1 cellular context compared by ENCODE assay signal in the genomic region with DNA sequence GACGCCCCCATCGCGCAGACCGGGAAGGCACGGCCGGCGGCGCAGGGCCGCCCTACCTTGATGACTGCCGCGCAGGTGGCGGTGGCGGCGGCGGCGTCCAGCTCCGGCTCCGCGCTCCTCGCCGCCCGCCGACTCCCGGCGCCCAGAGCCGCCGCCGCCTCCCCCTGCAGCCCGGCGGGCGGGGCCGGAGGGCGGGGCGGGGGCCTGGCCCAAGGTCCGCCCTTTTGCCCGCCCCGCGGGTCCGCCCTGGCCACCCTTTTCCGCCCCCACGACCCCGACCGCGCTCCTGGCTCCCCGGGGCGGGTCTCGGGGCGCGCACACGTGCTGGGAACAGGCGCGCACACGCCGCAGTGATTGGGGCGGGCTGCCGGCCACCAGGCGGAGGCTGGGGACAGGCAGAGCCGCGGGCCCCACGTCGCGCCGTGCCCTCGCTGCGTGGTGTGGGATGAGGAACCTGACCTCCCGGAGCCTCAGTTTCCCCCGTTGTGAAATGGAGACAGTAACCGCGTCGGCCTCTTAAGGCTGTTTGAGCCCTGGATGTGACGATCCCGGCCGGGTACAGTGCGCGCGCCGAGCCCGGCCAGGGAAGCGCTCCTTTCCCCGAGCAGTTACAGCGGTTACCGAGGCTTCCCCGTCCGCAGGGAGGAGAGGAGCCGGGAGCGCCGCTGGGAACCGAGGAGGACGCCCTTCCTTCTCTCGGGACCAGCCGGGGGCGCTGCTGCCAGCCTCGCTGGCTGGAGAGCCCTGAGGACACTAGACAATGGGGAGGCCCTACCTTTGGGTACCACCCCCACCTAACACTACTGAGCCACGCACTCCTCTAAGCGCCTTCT.
TF ChIP-seq lines count a peak whose summit lies in the region.

A gene with protein sequence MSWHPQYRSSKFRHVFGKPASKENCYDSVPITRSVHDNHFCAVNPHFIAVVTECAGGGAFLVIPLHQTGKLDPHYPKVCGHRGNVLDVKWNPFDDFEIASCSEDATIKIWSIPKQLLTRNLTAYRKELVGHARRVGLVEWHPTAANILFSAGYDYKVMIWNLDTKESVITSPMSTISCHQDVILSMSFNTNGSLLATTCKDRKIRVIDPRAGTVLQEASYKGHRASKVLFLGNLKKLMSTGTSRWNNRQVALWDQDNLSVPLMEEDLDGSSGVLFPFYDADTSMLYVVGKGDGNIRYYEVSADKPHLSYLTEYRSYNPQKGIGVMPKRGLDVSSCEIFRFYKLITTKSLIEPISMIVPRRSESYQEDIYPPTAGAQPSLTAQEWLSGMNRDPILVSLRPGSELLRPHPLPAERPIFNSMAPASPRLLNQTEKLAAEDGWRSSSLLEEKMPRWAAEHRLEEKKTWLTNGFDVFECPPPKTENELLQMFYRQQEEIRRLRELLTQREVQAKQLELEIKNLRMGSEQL (minus strand): TSS at position 135 of the 833 bp plus-strand sequence. CDS start 34,977 bp downstream, outside the sequence.

TF ChIP-seq in K562, 482 proteins besides CTCF, POLR2A, EP300 and RAD21 (continued from another document and continues in another):
- TF ChIP-seq ZHX1 (conservative IDR thresholded peaks at IDR 0.05; ENCODE audit: low read length) (no peak), SMC3 (conservative IDR thresholded peaks at IDR 0.05; ENCODE audit: insufficient read depth, low read depth, low read length) (0 out of 2 replicates have a peak, but pooled peaks have one; percentile 16), ZNF444 (CRISPR knock-in tag; IDR thresholded peaks at IDR 0.05) (no peak), WHSC1 (IDR thresholded peaks at IDR 0.05; ENCODE audit: low read length) (no peak), NCOA1 (IDR thresholded peaks at IDR 0.05; ENCODE audit: low read depth) (no peak), ZSCAN32 (CRISPR knock-in tag; IDR thresholded peaks at IDR 0.05) (no peak), PYGO2 (tag; IDR thresholded peaks at IDR 0.05) (no peak), ZKSCAN8 (CRISPR knock-in tag; IDR thresholded peaks at IDR 0.05) (no peak), KAT7 (CRISPR knock-in tag; IDR thresholded peaks at IDR 0.05; ENCODE audit: borderline replicate concordance) (peak; percentile 40; the same call in 1 of the 2 replicates), KAT8 (IDR thresholded peaks at IDR 0.05; ENCODE audit: low read depth) (no peak), FOXJ3 (CRISPR knock-in tag; IDR thresholded peaks at IDR 0.05) (no peak), ZNF655 (CRISPR knock-in tag; IDR thresholded peaks at IDR 0.05) (no peak), ETV5 (CRISPR knock-in tag; IDR thresholded peaks at IDR 0.05; ENCODE audit: low read depth) (no peak; the same call in none of the 2 replicates), NR2C2 (CRISPR knock-in tag; IDR thresholded peaks at IDR 0.05) (no peak), NR2C2 (tag; IDR thresholded peaks at IDR 0.05) (peak; percentile 39; the same call in 1 of the 2 replicates), NFE2 (IDR thresholded peaks at IDR 0.05; ENCODE audit: low read depth) (no peak), SMARCC2 (IDR thresholded peaks at IDR 0.05; ENCODE audit: low read depth) (peak; percentile 29; the same call in 1 of the 2 replicates), HMGXB4 (CRISPR knock-in tag; IDR thresholded peaks at IDR 0.05) (peak; percentile 46; the same call in 1 of the 2 replicates), C11orf30 (IDR thresholded peaks at IDR 0.05; ENCODE audit: low read depth) (no peak), CLOCK (CRISPR knock-in tag; IDR thresholded peaks at IDR 0.05; ENCODE audit: borderline replicate concordance) (no peak), ZNF778 (CRISPR knock-in tag; IDR thresholded peaks at IDR 0.05) (no peak), NONO (IDR thresholded peaks at IDR 0.05; ENCODE audit: low read depth in 2 of 2, low read length in 1 of 2) (peak in 1 of 2 experiments; percentile 77; a peak in 2 of 4 replicates), BCL6 (CRISPR knock-in tag; IDR thresholded peaks at IDR 0.05) (no peak), MAFF (IDR thresholded peaks at IDR 0.05; ENCODE audit: low read length) (no peak), PTRF (tag; IDR thresholded peaks at IDR 0.05) (no peak), ZNF143 (CRISPR knock-in tag; IDR thresholded peaks at IDR 0.05) (no peak), ILK (tag; IDR thresholded peaks at IDR 0.05; ENCODE audit: borderline replicate concordance, low read depth) (no peak), MYC (IDR thresholded peaks at IDR 0.05; ENCODE audit: low read depth, low read length) (no peak; the same call in none of the 2 replicates), MYC (CRISPR knock-in tag; IDR thresholded peaks at IDR 0.05; ENCODE audit: borderline replicate concordance, low read depth) (peak; percentile 49; the same call in 1 of the 2 replicates), FOXA3 (CRISPR knock-in tag; conservative IDR thresholded peaks at IDR 0.05 in 1 of 2, IDR thresholded peaks at IDR 0.05 in 1 of 2) (peak in 1 of 2 experiments; percentile 64; a peak in 1 of 4 replicates), GTF2B (IDR thresholded peaks at IDR 0.05; ENCODE audit: extremely low read depth, insufficient read length) (no peak), PTTG1 (tag; IDR thresholded peaks at IDR 0.05; ENCODE audit: low read depth) (no peak), FOXK1 (CRISPR knock-in tag; IDR thresholded peaks at IDR 0.05; ENCODE audit: borderline replicate concordance) (peak; percentile 56; the same call in 1 of the 2 replicates), TCF15 (CRISPR knock-in tag; IDR thresholded peaks at IDR 0.05) (no peak), CSDE1 (IDR thresholded peaks at IDR 0.05) (no peak), ZNF12 (CRISPR knock-in tag; IDR thresholded peaks at IDR 0.05) (peak; percentile 65; the same call in 1 of the 2 replicates), ZNF431 (CRISPR knock-in tag; IDR thresholded peaks at IDR 0.05) (no peak), SMAD2 (IDR thresholded peaks at IDR 0.05; ENCODE audit: low read depth, low read length) (no peak), RFX1 (IDR thresholded peaks at IDR 0.05) (no peak), PHF21A (IDR thresholded peaks at IDR 0.05; ENCODE audit: borderline replicate concordance, low read depth) (peak; percentile 9; the same call in 1 of the 2 replicates)
- TF ChIP-seq, protein P1, sequence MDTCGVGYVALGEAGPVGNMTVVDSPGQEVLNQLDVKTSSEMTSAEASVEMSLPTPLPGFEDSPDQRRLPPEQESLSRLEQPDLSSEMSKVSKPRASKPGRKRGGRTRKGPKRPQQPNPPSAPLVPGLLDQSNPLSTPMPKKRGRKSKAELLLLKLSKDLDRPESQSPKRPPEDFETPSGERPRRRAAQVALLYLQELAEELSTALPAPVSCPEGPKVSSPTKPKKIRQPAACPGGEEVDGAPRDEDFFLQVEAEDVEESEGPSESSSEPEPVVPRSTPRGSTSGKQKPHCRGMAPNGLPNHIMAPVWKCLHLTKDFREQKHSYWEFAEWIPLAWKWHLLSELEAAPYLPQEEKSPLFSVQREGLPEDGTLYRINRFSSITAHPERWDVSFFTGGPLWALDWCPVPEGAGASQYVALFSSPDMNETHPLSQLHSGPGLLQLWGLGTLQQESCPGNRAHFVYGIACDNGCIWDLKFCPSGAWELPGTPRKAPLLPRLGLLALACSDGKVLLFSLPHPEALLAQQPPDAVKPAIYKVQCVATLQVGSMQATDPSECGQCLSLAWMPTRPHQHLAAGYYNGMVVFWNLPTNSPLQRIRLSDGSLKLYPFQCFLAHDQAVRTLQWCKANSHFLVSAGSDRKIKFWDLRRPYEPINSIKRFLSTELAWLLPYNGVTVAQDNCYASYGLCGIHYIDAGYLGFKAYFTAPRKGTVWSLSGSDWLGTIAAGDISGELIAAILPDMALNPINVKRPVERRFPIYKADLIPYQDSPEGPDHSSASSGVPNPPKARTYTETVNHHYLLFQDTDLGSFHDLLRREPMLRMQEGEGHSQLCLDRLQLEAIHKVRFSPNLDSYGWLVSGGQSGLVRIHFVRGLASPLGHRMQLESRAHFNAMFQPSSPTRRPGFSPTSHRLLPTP (IDR thresholded peaks at IDR 0.05; ENCODE audit: borderline replicate concordance, extremely low read depth, insufficient read length) = no peak
- TF ChIP-seq, protein P2, sequence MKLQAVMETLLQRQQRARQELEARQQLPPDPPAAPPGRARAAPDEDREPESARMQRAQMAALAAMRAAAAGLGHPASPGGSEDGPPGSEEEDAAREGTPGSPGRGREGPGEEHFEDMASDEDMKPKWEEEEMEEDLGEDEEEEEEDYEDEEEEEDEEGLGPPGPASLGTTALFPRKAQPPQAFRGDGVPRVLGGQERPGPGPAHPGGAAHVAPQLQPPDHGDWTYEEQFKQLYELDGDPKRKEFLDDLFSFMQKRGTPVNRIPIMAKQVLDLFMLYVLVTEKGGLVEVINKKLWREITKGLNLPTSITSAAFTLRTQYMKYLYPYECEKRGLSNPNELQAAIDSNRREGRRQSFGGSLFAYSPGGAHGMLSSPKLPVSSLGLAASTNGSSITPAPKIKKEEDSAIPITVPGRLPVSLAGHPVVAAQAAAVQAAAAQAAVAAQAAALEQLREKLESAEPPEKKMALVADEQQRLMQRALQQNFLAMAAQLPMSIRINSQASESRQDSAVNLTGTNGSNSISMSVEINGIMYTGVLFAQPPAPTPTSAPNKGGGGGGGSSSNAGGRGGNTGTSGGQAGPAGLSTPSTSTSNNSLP (IDR thresholded peaks at IDR 0.05; ENCODE audit: borderline replicate concordance, low read depth, low read length) = no peak
- TF ChIP-seq, protein P3, sequence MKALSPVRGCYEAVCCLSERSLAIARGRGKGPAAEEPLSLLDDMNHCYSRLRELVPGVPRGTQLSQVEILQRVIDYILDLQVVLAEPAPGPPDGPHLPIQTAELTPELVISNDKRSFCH (CRISPR knock-in tag; IDR thresholded peaks at IDR 0.05) = no peak
- TF ChIP-seq, protein P3 (tag; IDR thresholded peaks at IDR 0.05) = no peak; the same call in none of the 2 replicates
